Comparison of ENCODE assay signal across 15 cellular contexts in the genomic region with DNA sequence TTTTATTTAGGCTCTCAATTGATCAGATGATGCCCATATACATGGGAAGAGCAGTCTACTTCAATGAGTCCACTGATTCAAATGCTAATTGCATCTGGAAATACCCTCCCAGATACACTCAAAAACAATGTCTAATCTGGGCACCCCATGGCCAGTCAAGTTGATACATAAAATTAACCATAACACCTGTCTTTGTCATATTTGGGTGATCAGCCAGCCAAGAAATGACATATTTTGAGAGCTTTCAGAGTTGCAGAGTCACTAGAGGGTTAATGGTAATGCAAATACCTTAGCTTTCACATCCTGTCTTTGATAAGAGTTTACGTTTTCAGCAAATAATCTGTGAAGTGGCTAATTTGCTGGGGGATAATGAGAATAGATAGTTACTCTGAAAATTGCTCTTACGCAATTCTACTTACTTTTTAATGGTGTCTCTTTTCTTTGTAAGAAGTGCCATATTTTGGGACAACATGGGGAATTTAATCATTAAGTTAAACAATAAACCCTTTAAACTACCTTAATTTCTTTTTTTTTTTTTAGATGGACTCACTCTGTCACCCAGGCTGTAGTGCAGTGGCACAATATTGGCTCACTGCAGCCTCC. TPM values are rescaled to one million over a fixed set of nuclear protein-coding genes. Genes with fewer than 3 reads are reported as not detected.
DNase-seq lines count a peak whose midpoint lies in the region; ATAC-seq lines count a peak whose summit lies in the region.
"Had no signal": no experiment of that assay in that cellular context is flagged by ENCODE, and none has a peak within 500 bp of the region (broad histone marks: within the 10 kb centered on the region; RNA-seq: fewer than 3 reads in every experiment).

No MANE protein-coding gene starts in this region.

- H3K27me3 Mint-ChIP-seq in activated T-cell treated with anti-CD3 and anti-CD28 coated beads, Interleukin-2, amount 50 U/mL, for 4 hours (ENCODE audit: low read depth) = peaks cover 2% of the 10 kb centered on the region
- H3K27me3 Mint-ChIP-seq: activated CD4-positive, alpha-beta T cell treated with anti-CD3 and anti-CD28 coated beads, Interleukin-2, amount 10 ng/mL, durations not matched to agents 7 days and 5 days had no signal

- peak; percentile 99 for ATAC-seq in GM18907 (IDR thresholded peaks at IDR 0.05; ENCODE audit: unreplicated experiment)
- peak; percentile 98 for ATAC-seq in GM21619 (IDR thresholded peaks at IDR 0.05; ENCODE audit: unreplicated experiment)
- ATAC-seq in HG03139 (IDR thresholded peaks at IDR 0.05; ENCODE audit: unreplicated experiment) = peak; percentile 96
- ATAC-seq in activated T-cell treated with anti-CD3 and anti-CD28 coated beads, Interleukin-2, amount 50 U/mL, for 4 hours = no peak

- H3K36me3 Mint-ChIP-seq in activated T-cell treated with anti-CD3 and anti-CD28 coated beads, Interleukin-2, amount 50 U/mL, for 4 hours (ENCODE audit: insufficient read depth) = peaks cover 2% of the 10 kb centered on the region

- H3K4me1 Mint-ChIP-seq in activated T-cell treated with anti-CD3 and anti-CD28 coated beads, Interleukin-2, amount 50 U/mL, for 4 hours (ENCODE audit: low read depth) = no peaks in the 10 kb centered on the region
- H3K4me1 Mint-ChIP-seq: activated CD4-positive, alpha-beta T cell treated with anti-CD3 and anti-CD28 coated beads, Interleukin-2, amount 10 ng/mL, durations not matched to agents 7 days and 5 days had no signal

- DNase-seq in germinal center (ENCODE audit: low spot score) = peak; percentile 77
- no peak for DNase-seq in DMS 273 treated with DMSO at 0.1 percent for 48 hours (lab: John Stamatoyannopoulos, UW)
- DNase-seq in activated T-cell treated with anti-CD3 and anti-CD28 coated beads, Interleukin-2, amount 50 U/mL, for 4 hours = no peak
- no peak for DNase-seq in C1 segment of cervical spinal cord (lab: John Stamatoyannopoulos, UW)
- no peak for DNase-seq in cerebellum (ENCODE audit: low spot score)
- DNase-seq: activated CD4-positive, alpha-beta T cell treated with anti-CD3 and anti-CD28 coated beads, Interleukin-2, amount 10 ng/mL, durations not matched to agents 7 days and 5 days; amygdala; DND-41; NCI-H2029 treated with DMSO at 0.1 percent for 48 hours; stimulated activated CD4-positive, alpha-beta T cell treated with anti-CD3 and anti-CD28 coated beads, Interleukin-15, amount 100 ng/mL, for 24 hours had no signal

- peaks cover 8% of the 10 kb centered on the region for H3K9me3 Mint-ChIP-seq in activated T-cell treated with anti-CD3 and anti-CD28 coated beads, Interleukin-2, amount 50 U/mL, for 4 hours

- H3K4me3 Mint-ChIP-seq in activated T-cell treated with anti-CD3 and anti-CD28 coated beads, Interleukin-2, amount 50 U/mL, for 4 hours = no peak overlapping the region
- H3K4me3 Mint-ChIP-seq: activated CD4-positive, alpha-beta T cell treated with anti-CD3 and anti-CD28 coated beads, Interleukin-2, amount 10 ng/mL, durations not matched to agents 7 days and 5 days; neural progenitor cell had no signal

RNA-seq across cellular contexts. Expression of gene CCDC195, which starts 49.1 kb away (rescaled TPM):
- total RNA-seq in activated T-cell treated with anti-CD3 and anti-CD28 coated beads, Interleukin-2, amount 50 U/mL, for 4 hours = not detected
- total RNA-seq in cerebellum = not detected
- total RNA-seq: activated CD4-positive, alpha-beta T cell treated with anti-CD3 and anti-CD28 coated beads, Interleukin-2, amount 10 ng/mL, durations not matched to agents 7 days and 5 days; suprapubic skin had no signal

Comparison
In these comparisons a context has a peak if more than half of its experiments do, and no peak if none do; other contexts are left out.
1. ATAC-seq: peak in GM18907 (single experiment), GM21619 (single experiment) and HG03139 (single experiment); none in activated T-cell treated with anti-CD3 and anti-CD28 coated beads, Interleukin-2, amount 50 U/mL, for 4 hours (0 of 2).